15 cellular contexts compared by ENCODE assay signal in genomic region chr4:128871948-128872347, GRCh38.
DNase-seq lines count a peak whose midpoint lies in the region; ATAC-seq and TF ChIP-seq lines count a peak whose summit lies in the region.
"Had no signal": no experiment of that assay in that cellular context is flagged by ENCODE, and none has a peak within 500 bp of the region (broad histone marks: within the 10 kb centered on the region; RNA-seq: fewer than 3 reads in every experiment).

No MANE protein-coding gene starts in this region.

- no peak for TF ChIP-seq POLR2A in stomach (IDR thresholded peaks at IDR 0.05)

- H3K36me3 ChIP-seq in brain microvascular endothelial cell (replicated peaks) = peaks cover 33% of the 10 kb centered on the region
- no peaks in the 10 kb centered on the region for H3K36me3 ChIP-seq in mucosa of descending colon (ENCODE audit: low read depth)
- peaks cover 30 to 85% (median 79%) of the 10 kb centered on the region in 4 donors for H3K36me3 ChIP-seq in stomach

- no peaks in the 10 kb centered on the region for H3K27me3 ChIP-seq in brain microvascular endothelial cell (replicated peaks)
- H3K27me3 ChIP-seq in stomach = no peaks in the 10 kb centered on the region

- peaks cover 3% of the 10 kb centered on the region for H3K4me1 ChIP-seq in mucosa of descending colon (ENCODE audit: low read depth)
- H3K4me1 ChIP-seq in stomach = no peaks in the 10 kb centered on the region

- H3K4me3 ChIP-seq in brain microvascular endothelial cell (ENCODE audit: low read depth, low read length) (no peak overlapping the region), mucosa of descending colon (no peak overlapping the region), stomach (no peak overlapping the region)

- in situ Hi-C loops in brain microvascular endothelial cell (cut with HindIII; ENCODE audit: low pct_ligation_motif_present, low sequenced_read_pairs) = no loop called here

- H3K27ac ChIP-seq in brain microvascular endothelial cell (peak overlapping the region; percentile 79), stomach (no peak overlapping the region)
- H3K27ac ChIP-seq: C4-2B, HL-60 had no signal

- H3K9me3 ChIP-seq in mucosa of descending colon (no peaks in the 10 kb centered on the region), stomach (no peaks in the 10 kb centered on the region)

- intact Hi-C loops in mucosa of descending colon (cut with DNase I, micrococcal nuclease) = no loop called here
- intact Hi-C loops in stomach (cut with DNase I; ENCODE audit: low total_unique reads) = no loop called here

- ATAC-seq in mucosa of descending colon (peak; percentile 16), HG03520 (IDR thresholded peaks at IDR 0.05; ENCODE audit: unreplicated experiment) (no peak), GM19397 (IDR thresholded peaks at IDR 0.05; ENCODE audit: unreplicated experiment) (no peak)

- no peak for TF ChIP-seq EP300 in stomach (IDR thresholded peaks at IDR 0.05)

- TF ChIP-seq CTCF in brain microvascular endothelial cell (IDR thresholded peaks at IDR 0.05; ENCODE audit: low read depth, low read length, missing control alignments) = no peak
- TF ChIP-seq CTCF in mucosa of descending colon (IDR thresholded peaks at IDR 0.05) = no peak
- no peak for TF ChIP-seq CTCF in stomach (IDR thresholded peaks at IDR 0.05)

- 89 to 92% (median 89%) methylated on average over 9 of the region's 9 CpGs for WGBS in stomach, 5 donors

- DNase-seq in AG08396 (ENCODE audit: low spot score) = peak; percentile 58
- peak; percentile 90 for DNase-seq in HS-5 (ENCODE audit: low read depth)
- peak; percentile 95 for DNase-seq in brain microvascular endothelial cell
- no peak for DNase-seq in mucosa of descending colon
- no peak for DNase-seq in stomach
- no peak for DNase-seq in OCI-M2 (lab: John Stamatoyannopoulos, UW; ENCODE audit: unreplicated experiment)
- DNase-seq: activated CD4-positive, CD25-positive, alpha-beta regulatory T cell treated with anti-CD3 and anti-CD28 coated beads, Interleukin-2, amount 50 U/mL, for 72 hours; activated T-cell treated with anti-CD3 and anti-CD28 coated beads for 4 hours; DND-41; GOT3; stimulated activated CD4-positive, alpha-beta T cell treated with anti-CD3 and anti-CD28 coated beads, Interleukin-2, amount 100 ng/mL, for 24 hours had no signal

Comparison
In these comparisons a context has a peak if more than half of its experiments do, and no peak if none do; other contexts are left out.
1. DNase-seq: peak in AG08396 (single experiment), HS-5 (single experiment) and brain microvascular endothelial cell (single experiment); none in mucosa of descending colon (0 of 3), stomach (single experiment) and OCI-M2 (single experiment).